ENCODE assay signal across 8 cellular contexts in genomic region chr2:38037757-38038615, GRCh38. TPM values are rescaled to one million over a fixed set of nuclear protein-coding genes. Genes with fewer than 3 reads are reported as not detected.
A peak's percentile ranks its signal among the peaks of the same experiment; 100 is the strongest.
DNase-seq lines count a peak whose midpoint lies in the region; TF ChIP-seq lines count a peak whose summit lies in the region.

No MANE protein-coding gene starts in this region.

- H3K27ac Mint-ChIP-seq in activated T-cell treated with anti-CD3 and anti-CD28 coated beads, Interleukin-2, amount 50 U/mL, for 24 hours, result peak overlapping the region; percentile 89
- H3K27ac Mint-ChIP-seq in H9 (no peak overlapping the region; a peak in 1 of 7 replicates), nephron progenitor cell (no peak overlapping the region)

- WGBS in H9 (ENCODE audit: extremely low coverage, insufficient read length, low lambda C conversion rate), result 100% methylated on average over 2 of the region's 38 CpGs
- WGBS in esophagus, 2 donors, result 17 to 18% methylated on average over 38 of the region's 38 CpGs

- DNase-seq in activated T-cell treated with anti-CD3 and anti-CD28 coated beads, Interleukin-2, amount 50 U/mL, for 24 hours, result peak; percentile 48
- no peak for DNase-seq in activated T-cell treated with anti-CD3 and anti-CD28 coated beads, Interleukin-2, amount 50 U/mL, for 1 hour
- DNase-seq in H9 (peak; percentile 69), NCI-H2227 treated with DMSO at 0.1 percent for 48 hours (lab: John Stamatoyannopoulos, UW) (peak; percentile 43), nephron progenitor cell (peak; percentile 35), SIG-M5 (lab: John Stamatoyannopoulos, UW) (no peak), NCI-H2081 (lab: John Stamatoyannopoulos, UW) (no peak)

- H3K36me3 Mint-ChIP-seq in activated T-cell treated with anti-CD3 and anti-CD28 coated beads, Interleukin-2, amount 50 U/mL, for 24 hours (ENCODE audit: low read depth), result no peaks in the 10 kb centered on the region
- H3K36me3 Mint-ChIP-seq in H9 (ENCODE audit: insufficient read depth in 1 of 3, low read depth in 3 of 3), result no peaks in the 10 kb centered on the region
- no peaks in the 10 kb centered on the region for H3K36me3 Mint-ChIP-seq in nephron progenitor cell (ENCODE audit: low read depth)

- no peak overlapping the region for H3K56ac ChIP-seq in H9 (ENCODE audit: insufficient read length, low read depth, low read length)

- no peak overlapping the region for H3K4ac ChIP-seq in H9 (ENCODE audit: low read depth, low read length)

- no peak overlapping the region for H2BK12ac ChIP-seq in H9 (ENCODE audit: insufficient read length, low read depth, low read length)

- peaks cover 67% of the 10 kb centered on the region for H3K27me3 Mint-ChIP-seq in activated T-cell treated with anti-CD3 and anti-CD28 coated beads, Interleukin-2, amount 50 U/mL, for 24 hours
- H3K27me3 Mint-ChIP-seq in H9 (ENCODE audit: low read depth), result peaks cover 14% of the 10 kb centered on the region
- H3K27me3 Mint-ChIP-seq in nephron progenitor cell (ENCODE audit: low read depth, poor library complexity), result peaks cover 35% of the 10 kb centered on the region

- H3K9me3 ChIP-seq in H9 (ENCODE audit: control insufficient read depth, low read depth, low read length), result no peaks in the 10 kb centered on the region
- H3K9me3 ChIP-seq in esophagus (ENCODE audit: control insufficient read depth in 2 of 2, insufficient read depth in 1 of 2, low read depth in 1 of 2, low read length in 1 of 2), result no peaks in the 10 kb centered on the region

- H4K8ac ChIP-seq in H9 (replicated peaks; ENCODE audit: insufficient read length, low read depth, low read length), result no peak overlapping the region

- peak overlapping the region; percentile 36 for H3K4me2 ChIP-seq in H9 (ENCODE audit: insufficient read depth, insufficient read length, low read length)

- H2BK120ac ChIP-seq in H9 (ENCODE audit: low read depth, low read length, poor library complexity, severe bottlenecking), result no peak overlapping the region

- H3T11ph ChIP-seq in H9 (ENCODE audit: low read length), result no peak overlapping the region

- H3K4me1 Mint-ChIP-seq in activated T-cell treated with anti-CD3 and anti-CD28 coated beads, Interleukin-2, amount 50 U/mL, for 24 hours (ENCODE audit: low read depth), result peaks cover 23% of the 10 kb centered on the region
- peaks cover 2 to 4% of the 10 kb centered on the region in 2 experiments; a peak in 2 of 4 replicates for H3K4me1 Mint-ChIP-seq in H9
- H3K4me1 Mint-ChIP-seq in nephron progenitor cell, result peaks cover 5% of the 10 kb centered on the region

- H3K23me2 ChIP-seq in H9 (ENCODE audit: insufficient read length, low read depth, low read length, poor library complexity, severe bottlenecking), result no peaks in the 10 kb centered on the region

- peak overlapping the region in 1 of 2 donors; percentile 29 for H3K4me3 ChIP-seq in esophagus (ENCODE audit: low read depth in 1 of 2, low read length in 2 of 2)

- H2AK5ac ChIP-seq in H9 (ENCODE audit: insufficient read length, low read length), result no peak overlapping the region

- H3K9ac ChIP-seq in H9 (ENCODE audit: extremely low read depth, insufficient read length, low read length), result no peak overlapping the region

- H3K4me1 ChIP-seq in H9 (ENCODE audit: insufficient read depth, low read length), result 0 out of 2 replicates have a peak, but pooled peaks cover 3% of the 10 kb centered on the region
- peaks cover 0 to 3% of the 10 kb centered on the region in 2 donors for H3K4me1 ChIP-seq in esophagus (ENCODE audit: control insufficient read depth in 2 of 2, insufficient read depth in 2 of 2, low read length in 1 of 2)

- no peak overlapping the region for H3K23ac ChIP-seq in H9 (ENCODE audit: insufficient read length, low read depth, low read length)

- H4K91ac ChIP-seq in H9 (ENCODE audit: insufficient read length, low read depth, low read length), result no peak overlapping the region

- peaks cover 3% of the 10 kb centered on the region; the same call in 1 of the 2 replicates for H3K27me3 ChIP-seq in H9 (ENCODE audit: insufficient read depth, low read length)
- H3K27me3 ChIP-seq in esophagus (ENCODE audit: control insufficient read depth in 1 of 2, insufficient read depth in 2 of 2, low read length in 2 of 2), result peaks cover 0 to 4% of the 10 kb centered on the region in 2 donors

- H2BK5ac ChIP-seq in H9 (ENCODE audit: insufficient read length, low read length), result no peak overlapping the region

- H3K27ac ChIP-seq in H9 (ENCODE audit: insufficient read length, low read depth, low read length), result no peak overlapping the region
- peak overlapping the region; percentile 2 to 47 for H3K27ac ChIP-seq in esophagus (ENCODE audit: low read depth in 2 of 2, low read length in 1 of 2)

- no peaks in the 10 kb centered on the region for H3K79me2 ChIP-seq in H9 (ENCODE audit: insufficient read depth, low read length)

- no peak overlapping the region for H2AFZ ChIP-seq in H9 (ENCODE audit: low read length)

- H3K9me3 Mint-ChIP-seq in activated T-cell treated with anti-CD3 and anti-CD28 coated beads, Interleukin-2, amount 50 U/mL, for 24 hours, result peaks cover 2% of the 10 kb centered on the region
- H3K9me3 Mint-ChIP-seq in H9 (no peaks in the 10 kb centered on the region), nephron progenitor cell (peaks cover 12% of the 10 kb centered on the region)

- H4K5ac ChIP-seq in H9 (ENCODE audit: insufficient read length, low read depth, low read length), result no peak overlapping the region

- H4K20me1 ChIP-seq in H9 (ENCODE audit: control insufficient read depth, insufficient read depth, insufficient read length), result no peaks in the 10 kb centered on the region

- peak overlapping the region; percentile 31 for H3K18ac ChIP-seq in H9 (ENCODE audit: insufficient read length, low read depth, low read length)

- no peak overlapping the region for H2BK15ac ChIP-seq in H9 (ENCODE audit: low read depth, low read length)

- peak overlapping the region; percentile 73 for H3K4me3 Mint-ChIP-seq in activated T-cell treated with anti-CD3 and anti-CD28 coated beads, Interleukin-2, amount 50 U/mL, for 24 hours
- peak overlapping the region in 1 of 2 experiments; percentile 16; a peak in 3 of 5 replicates for H3K4me3 Mint-ChIP-seq in H9
- peak overlapping the region; percentile 51 for H3K4me3 Mint-ChIP-seq in nephron progenitor cell

- peak; percentile 38 for TF ChIP-seq CTCF in H9 (conservative IDR thresholded peaks at IDR 0.05)
- TF ChIP-seq CTCF in nephron progenitor cell (IDR thresholded peaks at IDR 0.05), result no peak

- no peaks in the 10 kb centered on the region for H3K79me1 ChIP-seq in H9 (ENCODE audit: insufficient read depth, low read depth, low read length, poor library complexity, severe bottlenecking)

- H3K14ac ChIP-seq in H9 (ENCODE audit: insufficient read depth, low read length), result peak overlapping the region; percentile 24; the same call in 1 of the 2 replicates

- H3K36me3 ChIP-seq in esophagus (ENCODE audit: control insufficient read depth in 2 of 2, insufficient read depth in 2 of 2, low read length in 1 of 2), result no peaks in the 10 kb centered on the region

- no peak overlapping the region for H2BK20ac ChIP-seq in H9 (ENCODE audit: low read depth, low read length, poor library complexity, severe bottlenecking)

RNA-seq across cellular contexts. Expression of gene CYP1B1, which starts 38.0 kb away (rescaled TPM):
- 2.7 and 2.9 TPM in 2 replicates for total RNA-seq in H9 (2021)
- polyA plus RNA-seq in esophagus, result 1 to 10 TPM; 1.5 to 8.4 TPM

Comparison
In these comparisons a context has a peak if more than half of its experiments do, and no peak if none do; other contexts are left out.
1. DNase-seq: peak in activated T-cell treated with anti-CD3 and anti-CD28 coated beads, Interleukin-2, amount 50 U/mL, for 24 hours (single experiment), H9 (single experiment), NCI-H2227 treated with DMSO at 0.1 percent for 48 hours (single experiment) and nephron progenitor cell (single experiment); none in activated T-cell treated with anti-CD3 and anti-CD28 coated beads, Interleukin-2, amount 50 U/mL, for 1 hour (single experiment), SIG-M5 (single experiment) and NCI-H2081 (0 of 2).